In the genomic region with DNA sequence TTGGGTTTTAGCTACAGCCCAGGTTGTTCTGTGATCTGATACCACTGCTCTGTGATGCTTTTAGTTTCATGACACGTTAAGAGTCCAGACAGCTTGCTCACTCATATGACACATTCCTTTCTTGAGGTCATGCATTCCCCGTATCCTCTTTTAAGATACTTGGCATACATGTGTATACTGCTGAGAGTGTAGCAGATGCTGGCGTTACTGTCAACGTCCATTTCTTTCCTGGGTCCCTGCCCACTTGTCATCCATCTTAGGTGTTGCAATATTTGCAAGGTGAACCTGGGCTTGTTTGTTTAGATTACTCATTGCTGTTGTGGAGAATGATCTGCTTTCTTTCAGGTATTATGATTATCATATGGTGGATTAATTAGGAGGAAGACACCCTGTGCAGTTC, we compare ENCODE assay signal across 15 cellular contexts. TPM values are rescaled to one million over a fixed set of nuclear protein-coding genes. Genes with fewer than 3 reads are reported as not detected.
DNase-seq lines count a peak whose midpoint lies in the region; ATAC-seq lines count a peak whose summit lies in the region.
"Had no signal": no experiment of that assay in that cellular context is flagged by ENCODE, and none has a peak within 500 bp of the region (broad histone marks: within the 10 kb centered on the region; RNA-seq: fewer than 3 reads in every experiment).

No MANE protein-coding gene starts in this region.

- no peak overlapping the region for H3K4me3 ChIP-seq in adipocyte (ENCODE audit: low read length)
- H3K4me3 ChIP-seq in MG63: no peak overlapping the region
- H3K4me3 ChIP-seq: lower lobe of right lung, pancreas had no signal

- H3K9ac ChIP-seq in adipocyte (ENCODE audit: low read length): no peak overlapping the region

- DNase-seq in AG20443 (ENCODE audit: low spot score) (peak; percentile 74), adipocyte (ENCODE audit: low read depth) (peak; percentile 33), kidney glomerular epithelial cell (lab: John Stamatoyannopoulos, UW) (peak; percentile 30), NCI-H2107 (lab: John Stamatoyannopoulos, UW) (no peak), MG63 (no peak), hippocampal formation (lab: John Stamatoyannopoulos, UW) (no peak), posterior cingulate gyrus (no peak)
- DNase-seq: activated T-cell treated with anti-CD3 and anti-CD28 coated beads, Interleukin-2, amount 50 U/mL, for 24 hours; GF-D8; Kasumi-1; lower lobe of right lung; NCI-H2227 treated with DMSO at 0.1 percent for 48 hours; pancreas; RPMI8226 had no signal

- H3K9me3 ChIP-seq in adipocyte (ENCODE audit: control insufficient read depth, low read length) (no peaks in the 10 kb centered on the region), MG63 (no peaks in the 10 kb centered on the region)
- H3K9me3 ChIP-seq: lower lobe of right lung, pancreas had no signal

- H3K27me3 ChIP-seq in adipocyte (replicated peaks; ENCODE audit: control insufficient read depth, insufficient read depth, low read length) (no peaks in the 10 kb centered on the region), MG63 (no peaks in the 10 kb centered on the region)
- H3K27me3 ChIP-seq: pancreas had no signal

- peak; percentile 63 for ATAC-seq in HG02885 (IDR thresholded peaks at IDR 0.05; ENCODE audit: poor library complexity, unreplicated experiment)

- no peaks in the 10 kb centered on the region for H3K36me3 ChIP-seq in adipocyte (ENCODE audit: control insufficient read depth, insufficient read depth, low read length, severe bottlenecking)
- H3K36me3 ChIP-seq in MG63: no peaks in the 10 kb centered on the region
- H3K36me3 ChIP-seq: lower lobe of right lung, pancreas had no signal

- intact Hi-C loops in posterior cingulate gyrus (cut with DNase I): no loop called here

- peaks cover 25% of the 10 kb centered on the region for H3K4me1 ChIP-seq in adipocyte (ENCODE audit: control insufficient read depth, insufficient read depth, low read length)
- H3K4me1 ChIP-seq: lower lobe of right lung, pancreas had no signal

RNA-seq across cellular contexts. Expression of gene EMP1, which starts 9.1 kb away (rescaled TPM):
- 55.7 and 326 TPM in 2 replicates for total RNA-seq in MG63 (2014; rRNA removed; shearing (Covaris generic); ENCODE audit: low replicate concordance)

Comparison
In these comparisons a context has a peak if more than half of its experiments do, and no peak if none do; other contexts are left out.
1. DNase-seq: peak in AG20443 (single experiment), adipocyte (single experiment) and kidney glomerular epithelial cell (single experiment); none in NCI-H2107 (single experiment), MG63 (single experiment), hippocampal formation (0 of 2) and posterior cingulate gyrus (0 of 10).